9 cellular contexts compared by ENCODE assay signal in the genomic region with DNA sequence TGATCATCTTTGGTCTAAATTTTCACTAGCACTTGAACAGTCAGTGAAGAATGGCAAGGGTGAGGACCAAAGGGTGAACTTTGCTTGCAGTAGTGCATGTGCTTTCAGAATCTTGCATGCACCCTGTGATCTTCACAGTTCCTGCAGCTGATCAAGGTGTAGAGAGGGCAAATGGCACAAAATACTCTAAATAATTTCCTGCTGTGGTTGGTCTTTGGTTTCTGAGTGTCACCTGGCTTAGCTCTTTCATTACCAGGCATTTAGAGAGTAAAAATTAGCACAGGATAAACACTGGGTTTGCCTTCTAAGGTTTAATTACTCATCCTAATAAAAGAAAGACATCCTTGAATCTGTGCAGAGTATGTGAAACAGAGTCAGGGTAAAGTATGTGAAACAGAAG. TPM values are rescaled to one million over a fixed set of nuclear protein-coding genes. Genes with fewer than 3 reads are reported as not detected.
A peak's percentile ranks its signal among the peaks of the same experiment; 100 is the strongest.
DNase-seq lines count a peak whose midpoint lies in the region; ATAC-seq, FAIRE-seq and TF ChIP-seq lines count a peak whose summit lies in the region.
"Had no signal": no experiment of that assay in that cellular context is flagged by ENCODE, and none has a peak within 500 bp of the region (broad histone marks: within the 10 kb centered on the region; RNA-seq: fewer than 3 reads in every experiment).

No MANE protein-coding gene starts in this region.

- H3K9ac ChIP-seq in GM23248 = peak overlapping the region; percentile 98
- H3K9ac ChIP-seq in OCI-LY3 (ENCODE audit: low read length) = no peak overlapping the region
- H3K9ac ChIP-seq in neuronal stem cell (ENCODE audit: low read depth, low read length, poor library complexity) = no peak overlapping the region

- CTCF ChIA-PET in Caco-2 (lab: Charles Lee) = no interaction called here

- intact Hi-C loops in right lobe of liver (cut with DNase I) (no loop called here), upper lobe of right lung (cut with DNase I) (no loop called here), Caco-2 (cut with micrococcal nuclease; ENCODE audit: unreplicated experiment) (no loop called here)

- peaks cover 2% of the 10 kb centered on the region for H3K79me1 ChIP-seq in neuronal stem cell (ENCODE audit: low read depth, low read length)

- no peak for TF ChIP-seq POLR2A in right lobe of liver (IDR thresholded peaks at IDR 0.05)

- no peaks in the 10 kb centered on the region for H3K27me3 Mint-ChIP-seq in Caco-2 (ENCODE audit: insufficient read depth, unreplicated experiment)

- peaks cover 10% of the 10 kb centered on the region for H3K36me3 Mint-ChIP-seq in Caco-2 (ENCODE audit: insufficient read depth, unreplicated experiment)

- no peak overlapping the region for H2BK120ac ChIP-seq in neuronal stem cell (ENCODE audit: low read depth, low read length)

- no peak overlapping the region for H4K8ac ChIP-seq in neuronal stem cell (ENCODE audit: low read depth, low read length)

- H3K36me3 ChIP-seq in GM23248 (ENCODE audit: low read depth) (peaks cover 57% of the 10 kb centered on the region), OCI-LY3 (replicated peaks; ENCODE audit: low read depth, low read length) (peaks cover 35% of the 10 kb centered on the region), right lobe of liver (peaks cover 0 to 4% (median 0%) of the 10 kb centered on the region in 4 donors), upper lobe of right lung (no peaks in the 10 kb centered on the region), Caco-2 (ENCODE audit: control insufficient read depth, insufficient read depth, low read length) (no peaks in the 10 kb centered on the region), neuronal stem cell (replicated peaks in 1 of 2; ENCODE audit: control insufficient read depth in 2 of 2, insufficient read depth in 2 of 2, low read length in 2 of 2) (peaks cover 2 to 11% of the 10 kb centered on the region in 2 donors)

- H3K9me3 ChIP-seq in GM23248 (ENCODE audit: low read depth) (no peaks in the 10 kb centered on the region), OCI-LY3 (ENCODE audit: insufficient read depth, low read length) (no peaks in the 10 kb centered on the region), right lobe of liver (no peaks in the 10 kb centered on the region), upper lobe of right lung (no peaks in the 10 kb centered on the region), Caco-2 (no peaks in the 10 kb centered on the region), neuronal stem cell (replicated peaks in 1 of 2; ENCODE audit: control insufficient read depth in 2 of 2, insufficient read depth in 1 of 2, low read depth in 1 of 2, low read length in 2 of 2) (no peaks in the 10 kb centered on the region)

- peaks cover 95% of the 10 kb centered on the region for H3F3A ChIP-seq in GM23248 (ENCODE audit: insufficient read depth)

- TF ChIP-seq CTCF in OCI-LY3 (IDR thresholded peaks at IDR 0.05; ENCODE audit: low read depth, low read length) (no peak), right lobe of liver (IDR thresholded peaks at IDR 0.05) (no peak), upper lobe of right lung (IDR thresholded peaks at IDR 0.05) (no peak), Caco-2 (IDR thresholded peaks at IDR 0.05; ENCODE audit: insufficient read depth in 1 of 2, low read depth in 1 of 2, low read length in 1 of 2, severe bottlenecking in 1 of 2, unreplicated experiment in 1 of 2) (no peak)

- H3K9me3 Mint-ChIP-seq in Caco-2 (ENCODE audit: unreplicated experiment) = no peaks in the 10 kb centered on the region

- H2AFZ ChIP-seq in GM23248 (no peak overlapping the region), OCI-LY3 (ENCODE audit: low read depth, low read length) (no peak overlapping the region), neuronal stem cell (ENCODE audit: low read length) (no peak overlapping the region)

- POLR2A ChIA-PET in Caco-2 (lab: Charles Lee) = no interaction called here

- H4K91ac ChIP-seq in neuronal stem cell (ENCODE audit: low read depth, low read length, poor library complexity) = no peak overlapping the region

- peaks cover 39% of the 10 kb centered on the region for H4K20me1 ChIP-seq in GM23248 (ENCODE audit: insufficient read depth)
- H4K20me1 ChIP-seq in OCI-LY3 (ENCODE audit: insufficient read depth, low read length) = peaks cover 95% of the 10 kb centered on the region

- FAIRE-seq in GM18507 (lab: Jason Lieb, UNC) = peak; percentile 68

- H3K79me2 ChIP-seq in GM23248 (ENCODE audit: insufficient read depth) (peaks cover 100% of the 10 kb centered on the region), OCI-LY3 (ENCODE audit: low read length) (peaks cover 97% of the 10 kb centered on the region)

- no peak overlapping the region for H2BK5ac ChIP-seq in neuronal stem cell (ENCODE audit: low read length)

- H3K9me2 ChIP-seq in GM23248 (ENCODE audit: insufficient read depth) = no peaks in the 10 kb centered on the region

- no peak overlapping the region for H2BK15ac ChIP-seq in neuronal stem cell (ENCODE audit: low read length)

- peaks cover 31% of the 10 kb centered on the region for H3K4me1 Mint-ChIP-seq in Caco-2 (ENCODE audit: low read depth, unreplicated experiment)

- DNase-seq in GM18507 (ENCODE audit: extremely low spot score, insufficient read length, low read depth) = no peak
- DNase-seq in GM23248 = no peak
- no peak for DNase-seq in right lobe of liver
- no peak for DNase-seq in NCI-H774 (lab: John Stamatoyannopoulos, UW)
- DNase-seq in upper lobe of right lung = no peak
- no peak for DNase-seq in Caco-2
- DNase-seq in neuronal stem cell (ENCODE audit: low spot score) = no peak
- DNase-seq: brain microvascular endothelial cell had no signal

- peak overlapping the region; percentile 85 for H3K4me2 ChIP-seq in GM23248 (ENCODE audit: unreplicated experiment)
- H3K4me2 ChIP-seq in OCI-LY3 (ENCODE audit: low read length) = peak overlapping the region; percentile 25
- H3K4me2 ChIP-seq in neuronal stem cell (ENCODE audit: insufficient read depth, low read length, poor library complexity, severe bottlenecking) = no peak overlapping the region

- H2AK5ac ChIP-seq in neuronal stem cell (ENCODE audit: low read depth, low read length) = no peak overlapping the region

- H3K18ac ChIP-seq in neuronal stem cell (ENCODE audit: low read length) = no peak overlapping the region

- no peak overlapping the region for H3K23ac ChIP-seq in neuronal stem cell (ENCODE audit: low read depth, low read length, poor library complexity)

- peaks cover 100% of the 10 kb centered on the region for H3K4me1 ChIP-seq in GM23248 (ENCODE audit: insufficient read depth)
- H3K4me1 ChIP-seq in OCI-LY3 (ENCODE audit: low read length) = peaks cover 36% of the 10 kb centered on the region
- peaks cover 0 to 49% (median 15%) of the 10 kb centered on the region in 4 donors for H3K4me1 ChIP-seq in right lobe of liver
- H3K4me1 ChIP-seq in upper lobe of right lung = peaks cover 89% of the 10 kb centered on the region
- H3K4me1 ChIP-seq in Caco-2 = peaks cover 34% of the 10 kb centered on the region
- H3K4me1 ChIP-seq in neuronal stem cell (ENCODE audit: control insufficient read depth in 2 of 2, insufficient read depth in 1 of 2, low read depth in 1 of 2, low read length in 2 of 2) = peaks cover 6 to 7% of the 10 kb centered on the region in 2 donors

- no peak overlapping the region for H2BK12ac ChIP-seq in neuronal stem cell (ENCODE audit: low read length)

- in situ Hi-C loops in GM23248 (cut with MboI) = loop anchor here (10.0 kb wide), 1 partner anchor 399 kb away; no protein-coding TSS in a partner anchor

- H3K27ac Mint-ChIP-seq in Caco-2 (ENCODE audit: unreplicated experiment) = no peak overlapping the region

- no TSS peak for BruUV-seq in Caco-2 (replicated peaks; lab: Mats Ljungman, UMichigan)

- H3K27me3 ChIP-seq in GM23248 (replicated peaks; ENCODE audit: insufficient read depth) (no peaks in the 10 kb centered on the region), OCI-LY3 (ENCODE audit: low read depth, low read length) (no peaks in the 10 kb centered on the region), right lobe of liver (no peaks in the 10 kb centered on the region), upper lobe of right lung (no peaks in the 10 kb centered on the region), Caco-2 (replicated peaks; ENCODE audit: control insufficient read depth, insufficient read depth, low read length) (no peaks in the 10 kb centered on the region), neuronal stem cell (ENCODE audit: control insufficient read depth in 3 of 3, insufficient read depth in 3 of 3, low read depth in 1 of 3, low read length in 3 of 3) (no peaks in the 10 kb centered on the region)
- H3K27me3 ChIP-seq: brain microvascular endothelial cell had no signal

- no peak overlapping the region for H3K14ac ChIP-seq in neuronal stem cell (ENCODE audit: low read length)

- no peak overlapping the region for H3K4me3 Mint-ChIP-seq in Caco-2 (ENCODE audit: unreplicated experiment)

- peak overlapping the region; percentile 49 for H3K4me3 ChIP-seq in GM23248
- H3K4me3 ChIP-seq in OCI-LY3 (ENCODE audit: low read length) = no peak overlapping the region
- no peak overlapping the region for H3K4me3 ChIP-seq in right lobe of liver
- no peak overlapping the region for H3K4me3 ChIP-seq in upper lobe of right lung
- H3K4me3 ChIP-seq in Caco-2 (ENCODE audit: low read depth, low read length) = no peak overlapping the region
- H3K4me3 ChIP-seq in neuronal stem cell (ENCODE audit: low read length in 2 of 2) = no peak overlapping the region

- H3K27ac ChIP-seq in GM23248 (peak overlapping the region; percentile 94), OCI-LY3 (ENCODE audit: low read length) (no peak overlapping the region), right lobe of liver (no peak overlapping the region), upper lobe of right lung (no peak overlapping the region), neuronal stem cell (replicated peaks; ENCODE audit: low read length) (no peak overlapping the region)

- ATAC-seq in right lobe of liver = peak; percentile 19 to 63 (median 40)
- no peak for ATAC-seq in upper lobe of right lung

- H3K4ac ChIP-seq in neuronal stem cell (ENCODE audit: low read length) = no peak overlapping the region

RNA-seq across cellular contexts. Expression of gene TIPARP, which starts 11.4 kb away (rescaled TPM):
- 89.5 and 103 TPM in 2 replicates for total RNA-seq in GM23248 (2014; rRNA removed; shearing (Covaris generic))
- 35.1 and 39.7 TPM in 2 replicates for polyA plus RNA-seq in GM23248 (2016; fragmentation: Nextera tagmentation; extraction: Ambion mirVana)
- total RNA-seq in right lobe of liver = 10 to 100 TPM; 10.2 to 19.5 (median 16.4) TPM
- 56.9 TPM for total RNA-seq in upper lobe of right lung
- 15.8 and 18.2 TPM in 2 replicates for total RNA-seq in Caco-2 (2022)
- 4.3 TPM for polyA plus RNA-seq in neuronal stem cell (2013, experiment 1 of 2)
- 4.8 TPM for polyA plus RNA-seq in neuronal stem cell (2013, experiment 2 of 2)
